In the genomic region with DNA sequence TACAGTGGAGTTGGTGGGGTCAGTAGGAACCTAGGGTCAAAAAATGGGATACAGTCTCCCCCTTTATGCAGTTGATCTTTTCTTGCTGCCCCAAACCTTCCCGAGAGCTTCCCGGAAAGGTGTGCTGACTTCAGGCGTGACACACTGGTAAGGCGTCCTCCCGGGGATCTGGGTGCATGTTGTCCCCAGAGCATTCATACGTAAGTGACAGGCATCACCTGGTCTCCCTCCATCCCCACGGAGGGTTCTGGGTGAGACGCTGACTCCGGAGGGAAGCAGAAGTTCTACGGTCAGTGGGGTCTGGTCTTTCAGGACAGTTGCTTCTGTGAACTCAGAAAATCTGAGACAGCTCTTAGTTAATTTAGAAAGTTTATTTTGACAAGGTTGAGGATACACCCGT, we compare ENCODE assay signal across 27 cellular contexts.
"Had no signal": no experiment of that assay in that cellular context is flagged by ENCODE, and none has a peak within 500 bp of the region (broad histone marks: within the 10 kb centered on the region; RNA-seq: fewer than 3 reads in every experiment).

No MANE protein-coding gene starts in this region.

- H3K27ac Mint-ChIP-seq: activated B cell treated with CpG ODN at 0.5 μM for 24 hours; activated CD4-positive, alpha-beta memory T cell treated with anti-CD3 and anti-CD28 coated beads for 36 hours; activated CD4-positive, alpha-beta T cell treated with anti-CD3 and anti-CD28 coated beads, Interleukin-2, amount 10 ng/mL, durations not matched to agents 7 days and 5 days; activated naive CD4-positive, alpha-beta T cell treated with anti-CD3 and anti-CD28 coated beads, Interleukin-2, amount 50 U/mL, for 72 hours; activated naive CD8-positive, alpha-beta T cell treated with anti-CD3 and anti-CD28 coated beads, Interleukin-2, amount 50 U/mL, for 24 hours; T-helper 1 cell treated with Interleukin-12 subunit alpha and Interleukin-12 subunit beta and Interleukin-4 antibody, amounts not matched to agents 30 μg/mL and 1 μg/mL, for 36 hours had no signal

- ATAC-seq: activated naive CD4-positive, alpha-beta T cell treated with anti-CD3 and anti-CD28 coated beads, Interleukin-2, amount 50 U/mL, for 72 hours; activated naive CD8-positive, alpha-beta T cell treated with anti-CD3 and anti-CD28 coated beads, Interleukin-2, amount 50 U/mL, for 24 hours; activated T-cell treated with anti-CD3 and anti-CD28 coated beads, Interleukin-2, amount 50 U/mL, for 4 hours had no signal

- H3K36me3 ChIP-seq: MG63, Peyer's patch had no signal

- H3K4me1 ChIP-seq: Peyer's patch had no signal

- H3K27ac ChIP-seq: Peyer's patch, RWPE1 had no signal

- H3K27me3 ChIP-seq: MG63, Peyer's patch had no signal

- H3K4me1 Mint-ChIP-seq: activated B cell treated with CpG ODN at 0.5 μM for 24 hours; activated CD4-positive, alpha-beta T cell treated with anti-CD3 and anti-CD28 coated beads, Interleukin-2, amount 10 ng/mL, durations not matched to agents 7 days and 5 days; activated naive CD8-positive, alpha-beta T cell treated with anti-CD3 and anti-CD28 coated beads, Interleukin-2, amount 50 U/mL, for 24 hours had no signal

- H3K9me3 Mint-ChIP-seq: activated CD4-positive, alpha-beta memory T cell treated with anti-CD3 and anti-CD28 coated beads for 36 hours had no signal

- H3K4me3 Mint-ChIP-seq: activated B cell treated with CpG ODN at 0.5 μM for 24 hours; activated CD4-positive, alpha-beta memory T cell treated with anti-CD3 and anti-CD28 coated beads for 36 hours; activated CD4-positive, alpha-beta T cell treated with anti-CD3 and anti-CD28 coated beads, Interleukin-2, amount 10 ng/mL, durations not matched to agents 7 days and 5 days; activated naive CD8-positive, alpha-beta T cell treated with anti-CD3 and anti-CD28 coated beads, Interleukin-2, amount 50 U/mL, for 24 hours; activated T-cell treated with anti-CD3 and anti-CD28 coated beads, Interleukin-2, amount 50 U/mL, for 4 hours; T-helper 1 cell treated with Interleukin-12 subunit alpha and Interleukin-12 subunit beta and Interleukin-4 antibody, amounts not matched to agents 30 μg/mL and 1 μg/mL, for 36 hours had no signal

- DNase-seq: activated B cell treated with CpG ODN at 0.5 μM for 24 hours; activated CD4-positive, alpha-beta memory T cell treated with anti-CD3 and anti-CD28 coated beads for 36 hours; activated CD4-positive, alpha-beta T cell treated with anti-CD3 and anti-CD28 coated beads, Interleukin-2, amount 10 ng/mL, durations not matched to agents 7 days and 5 days; activated CD8-positive, alpha-beta memory T cell treated with anti-CD3 and anti-CD28 coated beads for 24 hours; activated effector memory CD4-positive, alpha-beta T cell treated with anti-CD3 and anti-CD28 coated beads, Interleukin-2, amount 50 U/mL, for 16 hours; activated naive CD4-positive, alpha-beta T cell treated with Interleukin-2 at 50 U/mL for 16 hours; activated naive CD8-positive, alpha-beta T cell treated with anti-CD3 and anti-CD28 coated beads, Interleukin-2, amount 50 U/mL, for 24 hours; activated T-cell treated with anti-CD3 and anti-CD28 coated beads, Interleukin-2, amount 50 U/mL, for 4 hours; amniotic stem cell; caudate nucleus; MG63; MV-4-11; NCI-H1092 treated with DMSO at 0.1 percent for 48 hours; NCI-H1417 treated with DMSO at 0.1 percent for 48 hours; NCI-H1694; NCI-H2029; NCI-H2107; NCI-H2171 treated with DMSO at 0.1 percent for 48 hours; NCI-H226; NCI-H510A; NCI-H526 treated with DMSO at 0.1 percent for 48 hours; SHP77; T-helper 9 cell had no signal

- H3K9me3 ChIP-seq: MG63, Peyer's patch had no signal

- H3K27me3 Mint-ChIP-seq: activated CD4-positive, alpha-beta memory T cell treated with anti-CD3 and anti-CD28 coated beads for 36 hours had no signal

- H3K4me3 ChIP-seq: MG63, Peyer's patch had no signal

- H3K36me3 Mint-ChIP-seq: activated CD4-positive, alpha-beta memory T cell treated with anti-CD3 and anti-CD28 coated beads for 36 hours; activated naive CD4-positive, alpha-beta T cell treated with anti-CD3 and anti-CD28 coated beads, Interleukin-2, amount 50 U/mL, for 72 hours had no signal
